22 cellular contexts compared by ENCODE assay signal in the genomic region with DNA sequence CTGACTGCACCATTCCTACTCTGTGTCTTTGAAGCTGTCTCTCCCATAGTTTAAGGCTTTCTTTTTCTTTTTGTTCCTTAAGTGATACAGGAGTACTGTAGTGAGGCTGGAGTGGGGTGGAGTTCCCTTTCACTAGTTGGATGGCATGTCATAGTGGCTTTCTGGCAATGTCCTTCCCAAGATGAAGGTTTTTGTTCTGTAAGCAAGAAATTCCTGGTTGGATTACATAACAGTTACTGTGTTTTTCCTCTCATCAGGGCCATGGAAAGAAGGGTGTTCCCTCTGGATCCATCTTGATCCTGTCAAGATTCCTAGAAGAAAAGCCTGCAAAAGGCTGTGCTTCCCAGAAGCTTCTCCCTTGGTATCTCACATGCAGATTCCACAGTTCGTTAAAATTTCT.
"Had no signal": no experiment of that assay in that cellular context is flagged by ENCODE, and none has a peak within 500 bp of the region (broad histone marks: within the 10 kb centered on the region; RNA-seq: fewer than 3 reads in every experiment).

No MANE protein-coding gene starts in this region.

- DNase-seq: activated CD4-positive, alpha-beta T cell treated with anti-CD3 and anti-CD28 coated beads, Interleukin-2, amount 10 ng/mL, durations not matched to agents 7 days and 5 days; activated CD4-positive, CD25-positive, alpha-beta regulatory T cell treated with anti-CD3 and anti-CD28 coated beads, Interleukin-2, amount 50 U/mL, for 72 hours; activated gamma-delta T cell treated with Interleukin-2 at 50 U/mL for 16 hours; activated T-cell treated with anti-CD3 and anti-CD28 coated beads, Interleukin-2, amount 50 U/mL, for 1 hour; anterior cingulate cortex; caudate nucleus; effector CD8-positive, alpha-beta T cell; heart right ventricle; natural killer cell; posterior cingulate gyrus; spleen; stimulated activated CD4-positive, alpha-beta T cell treated with anti-CD3 and anti-CD28 coated beads, Interleukin-4, amount 100 ng/mL, for 1 hour; stimulated activated naive CD4-positive, alpha-beta T cell; T-cell; upper lobe of right lung; WERI-Rb-1 had no signal

- H3K4me3 ChIP-seq: heart right ventricle, spleen, upper lobe of right lung had no signal

- H3K9me3 Mint-ChIP-seq: activated CD4-positive, alpha-beta T cell treated with anti-CD3 and anti-CD28 coated beads, Interleukin-2, amount 10 ng/mL, durations not matched to agents 7 days and 5 days; natural killer cell; T-helper 2 cell treated with Interferon-gamma antibody and Interleukin-4, amounts not matched to agents 5 μg/mL and 100 μg/mL, for 36 hours had no signal

- H3K36me3 ChIP-seq: heart right ventricle, spleen, upper lobe of right lung, WERI-Rb-1 had no signal

- H3K36me3 Mint-ChIP-seq: brain, natural killer cell, T-cell had no signal

- H3K27ac Mint-ChIP-seq: activated CD4-positive, alpha-beta T cell treated with anti-CD3 and anti-CD28 coated beads, Interleukin-2, amount 10 ng/mL, durations not matched to agents 7 days and 5 days; activated naive CD4-positive, alpha-beta T cell treated with anti-CD3 and anti-CD28 coated beads, Interleukin-2, amount 50 U/mL, for 24 hours; dendritic cell treated with granulocyte-macrophage colony-stimulating factor and Interleukin-4, amounts not matched to agents 40 ng/mL and 50 ng/mL, for 4 days; mesothelial cell of epicardium; natural killer cell; T-cell; T-helper 2 cell treated with Interferon-gamma antibody and Interleukin-4, amounts not matched to agents 5 μg/mL and 100 μg/mL, for 36 hours had no signal

- H3K27me3 ChIP-seq: upper lobe of right lung had no signal

- H3K9me3 ChIP-seq: upper lobe of right lung had no signal

- H3K4me1 ChIP-seq: heart right ventricle, spleen, upper lobe of right lung had no signal

- ATAC-seq: left lobe of liver, natural killer cell, T-cell, upper lobe of right lung had no signal

- H3K4me3 Mint-ChIP-seq: activated CD4-positive, alpha-beta T cell treated with anti-CD3 and anti-CD28 coated beads, Interleukin-2, amount 10 ng/mL, durations not matched to agents 7 days and 5 days; activated naive CD4-positive, alpha-beta T cell treated with anti-CD3 and anti-CD28 coated beads, Interleukin-2, amount 50 U/mL, for 24 hours; brain; dendritic cell treated with granulocyte-macrophage colony-stimulating factor and Interleukin-4, amounts not matched to agents 40 ng/mL and 50 ng/mL, for 4 days; mesothelial cell of epicardium; natural killer cell; T-cell; T-helper 2 cell treated with Interferon-gamma antibody and Interleukin-4, amounts not matched to agents 5 μg/mL and 100 μg/mL, for 36 hours had no signal

- H3K27ac ChIP-seq: heart right ventricle, spleen, upper lobe of right lung, WERI-Rb-1 had no signal

- H3K4me1 Mint-ChIP-seq: activated CD4-positive, alpha-beta T cell treated with anti-CD3 and anti-CD28 coated beads, Interleukin-2, amount 10 ng/mL, durations not matched to agents 7 days and 5 days; activated naive CD4-positive, alpha-beta T cell treated with anti-CD3 and anti-CD28 coated beads, Interleukin-2, amount 50 U/mL, for 24 hours; natural killer cell; T-cell had no signal
